ENCODE assay signal across 24 cellular contexts in the genomic region with DNA sequence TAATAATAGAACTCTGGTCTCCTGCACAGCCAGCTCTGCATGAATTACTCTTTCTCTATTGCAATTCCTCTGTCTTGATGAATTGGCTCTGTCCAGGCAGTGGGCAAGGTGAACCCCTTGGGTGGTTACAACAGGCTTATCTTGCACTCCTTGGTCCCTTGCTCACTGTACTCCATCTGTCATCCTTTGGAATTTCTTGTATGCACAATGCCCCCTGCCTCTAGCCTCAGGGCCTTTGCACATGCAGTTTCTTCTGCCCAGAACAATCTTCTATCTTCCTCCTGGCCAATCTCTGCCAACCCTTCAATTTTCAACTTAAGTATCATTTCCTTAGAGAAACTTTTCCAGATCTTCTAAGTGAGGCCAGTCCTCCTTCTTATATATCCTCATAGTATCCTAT.
"Had no signal": no experiment of that assay in that cellular context is flagged by ENCODE, and none has a peak within 500 bp of the region (broad histone marks: within the 10 kb centered on the region; RNA-seq: fewer than 3 reads in every experiment).

No MANE protein-coding gene starts in this region.

- H3K4me1 Mint-ChIP-seq: activated T-helper 17 cell treated with anti-CD3 and anti-CD28 coated beads, Interleukin-2, amount 50 U/mL, for 72 hours had no signal

- H3K27ac ChIP-seq: brain microvascular endothelial cell had no signal

- DNase-seq: activated CD4-positive, alpha-beta T cell treated with anti-CD3 and anti-CD28 coated beads for 1 hour; activated CD4-positive, alpha-beta T cell treated with anti-CD3 and anti-CD28 coated beads for 4 hours; activated CD4-positive, alpha-beta T cell treated with anti-CD3 and anti-CD28 coated beads, Interleukin-2, amount 50 U/mL, for 1 hour; activated CD4-positive, alpha-beta T cell treated with anti-CD3 and anti-CD28 coated beads, Interleukin-2, amount 50 U/mL, for 48 hours; activated CD8-positive, alpha-beta memory T cell treated with anti-CD3 and anti-CD28 coated beads for 24 hours; activated CD8-positive, alpha-beta T cell treated with anti-CD3 and anti-CD28 coated beads for 36 hours; activated effector memory CD4-positive, alpha-beta T cell treated with Interleukin-2 at 50 U/mL for 16 hours; activated gamma-delta T cell treated with Interleukin-2 at 50 U/mL for 16 hours; activated naive CD4-positive, alpha-beta T cell treated with anti-CD3 and anti-CD28 coated beads, Interleukin-2, amount 50 U/mL, for 16 hours; activated naive CD4-positive, alpha-beta T cell treated with Interleukin-2 at 50 U/mL for 16 hours; activated T-cell treated with anti-CD3 and anti-CD28 coated beads, Interleukin-2, amount 50 U/mL, for 4 hours; amniotic stem cell; anterior cingulate cortex; brain microvascular endothelial cell; caudate nucleus; cortex of kidney; dermis blood vessel endothelial cell; effector CD8-positive, alpha-beta T cell; foreskin fibroblast; head of caudate nucleus; T-helper 2 cell had no signal

- H3K27me3 ChIP-seq: brain microvascular endothelial cell had no signal

- ATAC-seq: activated CD8-positive, alpha-beta T cell treated with anti-CD3 and anti-CD28 coated beads for 36 hours; activated T-cell treated with anti-CD3 and anti-CD28 coated beads, Interleukin-2, amount 50 U/mL, for 4 hours; activated T-helper 17 cell treated with anti-CD3 and anti-CD28 coated beads, Interleukin-2, amount 50 U/mL, for 72 hours; esophagus mucosa had no signal

- H3K36me3 Mint-ChIP-seq: activated naive CD8-positive, alpha-beta T cell had no signal

- H3K4me3 Mint-ChIP-seq: activated CD8-positive, alpha-beta T cell treated with anti-CD3 and anti-CD28 coated beads for 36 hours; activated naive CD8-positive, alpha-beta T cell; activated T-cell treated with anti-CD3 and anti-CD28 coated beads, Interleukin-2, amount 50 U/mL, for 4 hours; activated T-helper 17 cell treated with anti-CD3 and anti-CD28 coated beads, Interleukin-2, amount 50 U/mL, for 72 hours had no signal

- H3K36me3 ChIP-seq: brain microvascular endothelial cell had no signal

- H3K27ac Mint-ChIP-seq: activated CD8-positive, alpha-beta T cell treated with anti-CD3 and anti-CD28 coated beads for 36 hours; activated naive CD8-positive, alpha-beta T cell; activated T-helper 17 cell treated with anti-CD3 and anti-CD28 coated beads, Interleukin-2, amount 50 U/mL, for 72 hours had no signal
